In genomic region chr10:74827045-74827441, GRCh38 we compare ENCODE assay signal across 1 cellular context.
TF ChIP-seq lines count a peak whose summit lies in the region.

No MANE protein-coding gene starts in this region.

TF ChIP-seq in K562, 482 proteins besides CTCF, POLR2A, EP300 and RAD21 (continued from another document and continues in another):
- TF ChIP-seq RCOR1 (IDR thresholded peaks at IDR 0.05; ENCODE audit: borderline replicate concordance in 1 of 2, low read depth in 2 of 2, low read length in 2 of 2) (0 out of 4 replicates have a peak, but pooled peaks of 1 of the 2 experiments have one; percentile 12), NELFE (IDR thresholded peaks at IDR 0.05; ENCODE audit: insufficient read depth, insufficient read length) (no peak), SFPQ (IDR thresholded peaks at IDR 0.05; ENCODE audit: low read depth, low read length) (no peak), E2F3 (CRISPR knock-in tag; IDR thresholded peaks at IDR 0.05) (0 out of 2 replicates have a peak, but pooled peaks have one; percentile 32), KAT7 (CRISPR knock-in tag; IDR thresholded peaks at IDR 0.05; ENCODE audit: borderline replicate concordance) (no peak), GABPA (tag; conservative IDR thresholded peaks at IDR 0.05; ENCODE audit: low read depth) (no peak), EHMT2 (IDR thresholded peaks at IDR 0.05) (peak; percentile 82), ZNF583 (CRISPR knock-in tag; IDR thresholded peaks at IDR 0.05) (no peak), HDAC1 (IDR thresholded peaks at IDR 0.05) (peak in 1 of 2 experiments; percentile 94; a peak in 2 of 4 replicates), ERF (CRISPR knock-in tag; IDR thresholded peaks at IDR 0.05) (no peak), SMAD2 (IDR thresholded peaks at IDR 0.05; ENCODE audit: low read depth, low read length) (no peak), RBM25 (IDR thresholded peaks at IDR 0.05; ENCODE audit: low read depth, low read length, severe bottlenecking) (no peak), TEAD2 (tag; IDR thresholded peaks at IDR 0.05) (no peak), PHF20 (IDR thresholded peaks at IDR 0.05; ENCODE audit: partially characterized antibody) (no peak), MCM7 (IDR thresholded peaks at IDR 0.05) (no peak), ZNF764 (CRISPR knock-in tag; IDR thresholded peaks at IDR 0.05; ENCODE audit: low read depth) (no peak), ELK1 (CRISPR knock-in tag; IDR thresholded peaks at IDR 0.05) (no peak), SLC30A9 (CRISPR knock-in tag; IDR thresholded peaks at IDR 0.05) (no peak), GMEB1 (CRISPR knock-in tag; IDR thresholded peaks at IDR 0.05) (no peak), FOXA3 (CRISPR knock-in tag; conservative IDR thresholded peaks at IDR 0.05 in 1 of 2, IDR thresholded peaks at IDR 0.05 in 1 of 2) (no peak), TARDBP (IDR thresholded peaks at IDR 0.05) (no peak), DNMT1 (IDR thresholded peaks at IDR 0.05) (peak; percentile 97; the same call in 1 of the 2 replicates), DPF2 (IDR thresholded peaks at IDR 0.05) (peak; percentile 83), NR1H2 (CRISPR knock-in tag; IDR thresholded peaks at IDR 0.05) (no peak), CXXC5 (CRISPR knock-in tag; IDR thresholded peaks at IDR 0.05) (no peak), ZZZ3 (IDR thresholded peaks at IDR 0.05) (no peak), TAF1 (IDR thresholded peaks at IDR 0.05; ENCODE audit: control insufficient read depth, extremely low read depth, insufficient read depth, low read length, severe bottlenecking) (no peak), ZNF316 (IDR thresholded peaks at IDR 0.05) (0 out of 2 replicates have a peak, but pooled peaks have one; percentile 26), TOE1 (IDR thresholded peaks at IDR 0.05; ENCODE audit: borderline replicate concordance) (no peak), TOE1 (CRISPR knock-in tag; IDR thresholded peaks at IDR 0.05; ENCODE audit: borderline replicate concordance, low read depth) (no peak), KDM4B (IDR thresholded peaks at IDR 0.05; ENCODE audit: borderline replicate concordance in 2 of 2, low read depth in 1 of 2) (no peak), POLR2B (IDR thresholded peaks at IDR 0.05; ENCODE audit: low read depth, partially characterized antibody) (peak; percentile 29), RBM34 (IDR thresholded peaks at IDR 0.05; ENCODE audit: borderline replicate concordance, insufficient read depth, low read length) (no peak), SNRNP70 (optimal IDR thresholded peaks at IDR 0.05; ENCODE audit: low read depth, low read length) (no peak), RBM15 (IDR thresholded peaks at IDR 0.05; ENCODE audit: insufficient read depth, low read length) (no peak), NFATC3 (IDR thresholded peaks at IDR 0.05) (0 out of 2 replicates have a peak, but pooled peaks have one; percentile 44), KHSRP (IDR thresholded peaks at IDR 0.05) (no peak), ID3 (CRISPR knock-in tag; IDR thresholded peaks at IDR 0.05) (no peak), ID3 (tag; IDR thresholded peaks at IDR 0.05) (no peak)
- TF ChIP-seq, protein P1, sequence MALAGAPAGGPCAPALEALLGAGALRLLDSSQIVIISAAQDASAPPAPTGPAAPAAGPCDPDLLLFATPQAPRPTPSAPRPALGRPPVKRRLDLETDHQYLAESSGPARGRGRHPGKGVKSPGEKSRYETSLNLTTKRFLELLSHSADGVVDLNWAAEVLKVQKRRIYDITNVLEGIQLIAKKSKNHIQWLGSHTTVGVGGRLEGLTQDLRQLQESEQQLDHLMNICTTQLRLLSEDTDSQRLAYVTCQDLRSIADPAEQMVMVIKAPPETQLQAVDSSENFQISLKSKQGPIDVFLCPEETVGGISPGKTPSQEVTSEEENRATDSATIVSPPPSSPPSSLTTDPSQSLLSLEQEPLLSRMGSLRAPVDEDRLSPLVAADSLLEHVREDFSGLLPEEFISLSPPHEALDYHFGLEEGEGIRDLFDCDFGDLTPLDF (CRISPR knock-in tag; IDR thresholded peaks at IDR 0.05): no peak
- TF ChIP-seq, protein P2, sequence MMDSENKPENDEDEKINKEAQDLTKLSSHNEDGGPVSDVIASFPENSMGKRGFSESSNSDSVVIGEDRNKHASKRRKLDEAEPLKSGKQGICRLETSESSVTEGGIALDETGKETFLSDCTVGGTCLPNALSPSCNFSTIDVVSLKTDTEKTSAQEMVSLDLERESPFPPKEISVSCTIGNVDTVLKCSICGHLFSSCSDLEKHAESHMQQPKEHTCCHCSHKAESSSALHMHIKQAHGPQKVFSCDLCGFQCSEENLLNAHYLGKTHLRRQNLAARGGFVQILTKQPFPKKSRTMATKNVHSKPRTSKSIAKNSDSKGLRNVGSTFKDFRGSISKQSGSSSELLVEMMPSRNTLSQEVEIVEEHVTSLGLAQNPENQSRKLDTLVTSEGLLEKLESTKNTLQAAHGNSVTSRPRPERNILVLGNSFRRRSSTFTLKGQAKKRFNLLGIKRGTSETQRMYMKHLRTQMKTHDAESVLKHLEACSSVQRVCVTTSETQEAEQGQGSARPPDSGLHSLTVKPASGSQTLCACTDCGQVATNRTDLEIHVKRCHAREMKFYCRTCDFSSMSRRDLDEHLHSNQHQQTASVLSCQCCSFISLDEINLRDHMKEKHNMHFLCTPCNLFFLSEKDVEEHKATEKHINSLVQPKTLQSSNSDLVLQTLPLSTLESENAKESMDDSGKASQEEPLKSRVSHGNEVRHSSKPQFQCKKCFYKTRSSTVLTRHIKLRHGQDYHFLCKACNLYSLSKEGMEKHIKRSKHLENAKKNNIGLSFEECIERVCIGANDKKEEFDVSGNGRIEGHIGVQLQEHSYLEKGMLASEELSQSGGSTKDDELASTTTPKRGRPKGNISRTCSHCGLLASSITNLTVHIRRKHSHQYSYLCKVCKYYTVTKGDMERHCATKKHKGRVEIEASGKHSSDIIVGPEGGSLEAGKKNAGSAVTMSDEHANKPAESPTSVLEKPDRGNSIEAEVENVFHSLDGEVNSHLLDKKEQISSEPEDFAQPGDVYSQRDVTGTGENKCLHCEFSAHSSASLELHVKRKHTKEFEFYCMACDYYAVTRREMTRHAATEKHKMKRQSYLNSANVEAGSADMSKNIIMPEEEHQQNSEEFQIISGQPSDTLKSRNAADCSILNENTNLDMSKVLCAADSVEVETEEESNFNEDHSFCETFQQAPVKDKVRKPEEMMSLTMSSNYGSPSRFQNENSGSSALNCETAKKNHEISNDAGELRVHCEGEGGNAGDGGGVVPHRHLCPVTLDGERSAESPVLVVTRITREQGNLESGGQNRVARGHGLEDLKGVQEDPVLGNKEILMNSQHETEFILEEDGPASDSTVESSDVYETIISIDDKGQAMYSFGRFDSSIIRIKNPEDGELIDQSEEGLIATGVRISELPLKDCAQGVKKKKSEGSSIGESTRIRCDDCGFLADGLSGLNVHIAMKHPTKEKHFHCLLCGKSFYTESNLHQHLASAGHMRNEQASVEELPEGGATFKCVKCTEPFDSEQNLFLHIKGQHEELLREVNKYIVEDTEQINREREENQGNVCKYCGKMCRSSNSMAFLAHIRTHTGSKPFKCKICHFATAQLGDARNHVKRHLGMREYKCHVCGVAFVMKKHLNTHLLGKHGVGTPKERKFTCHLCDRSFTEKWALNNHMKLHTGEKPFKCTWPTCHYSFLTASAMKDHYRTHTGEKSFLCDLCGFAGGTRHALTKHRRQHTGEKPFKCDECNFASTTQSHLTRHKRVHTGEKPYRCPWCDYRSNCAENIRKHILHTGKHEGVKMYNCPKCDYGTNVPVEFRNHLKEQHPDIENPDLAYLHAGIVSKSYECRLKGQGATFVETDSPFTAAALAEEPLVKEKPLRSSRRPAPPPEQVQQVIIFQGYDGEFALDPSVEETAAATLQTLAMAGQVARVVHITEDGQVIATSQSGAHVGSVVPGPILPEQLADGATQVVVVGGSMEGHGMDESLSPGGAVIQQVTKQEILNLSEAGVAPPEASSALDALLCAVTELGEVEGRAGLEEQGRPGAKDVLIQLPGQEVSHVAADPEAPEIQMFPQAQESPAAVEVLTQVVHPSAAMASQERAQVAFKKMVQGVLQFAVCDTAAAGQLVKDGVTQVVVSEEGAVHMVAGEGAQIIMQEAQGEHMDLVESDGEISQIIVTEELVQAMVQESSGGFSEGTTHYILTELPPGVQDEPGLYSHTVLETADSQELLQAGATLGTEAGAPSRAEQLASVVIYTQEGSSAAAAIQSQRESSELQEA (IDR thresholded peaks at IDR 0.05; ENCODE audit: low read depth): peak; percentile 34; the same call in 1 of the 2 replicates
- TF ChIP-seq, protein P3, sequence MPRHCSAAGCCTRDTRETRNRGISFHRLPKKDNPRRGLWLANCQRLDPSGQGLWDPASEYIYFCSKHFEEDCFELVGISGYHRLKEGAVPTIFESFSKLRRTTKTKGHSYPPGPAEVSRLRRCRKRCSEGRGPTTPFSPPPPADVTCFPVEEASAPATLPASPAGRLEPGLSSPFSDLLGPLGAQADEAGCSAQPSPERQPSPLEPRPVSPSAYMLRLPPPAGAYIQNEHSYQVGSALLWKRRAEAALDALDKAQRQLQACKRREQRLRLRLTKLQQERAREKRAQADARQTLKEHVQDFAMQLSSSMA (CRISPR knock-in tag; IDR thresholded peaks at IDR 0.05): no peak
- TF ChIP-seq, protein P4, sequence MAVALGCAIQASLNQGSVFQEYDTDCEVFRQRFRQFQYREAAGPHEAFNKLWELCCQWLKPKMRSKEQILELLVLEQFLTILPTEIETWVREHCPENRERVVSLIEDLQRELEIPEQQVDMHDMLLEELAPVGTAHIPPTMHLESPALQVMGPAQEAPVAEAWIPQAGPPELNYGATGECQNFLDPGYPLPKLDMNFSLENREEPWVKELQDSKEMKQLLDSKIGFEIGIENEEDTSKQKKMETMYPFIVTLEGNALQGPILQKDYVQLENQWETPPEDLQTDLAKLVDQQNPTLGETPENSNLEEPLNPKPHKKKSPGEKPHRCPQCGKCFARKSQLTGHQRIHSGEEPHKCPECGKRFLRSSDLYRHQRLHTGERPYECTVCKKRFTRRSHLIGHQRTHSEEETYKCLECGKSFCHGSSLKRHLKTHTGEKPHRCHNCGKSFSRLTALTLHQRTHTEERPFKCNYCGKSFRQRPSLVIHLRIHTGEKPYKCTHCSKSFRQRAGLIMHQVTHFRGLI (CRISPR knock-in tag; IDR thresholded peaks at IDR 0.05): no peak
- TF ChIP-seq, protein P5, sequence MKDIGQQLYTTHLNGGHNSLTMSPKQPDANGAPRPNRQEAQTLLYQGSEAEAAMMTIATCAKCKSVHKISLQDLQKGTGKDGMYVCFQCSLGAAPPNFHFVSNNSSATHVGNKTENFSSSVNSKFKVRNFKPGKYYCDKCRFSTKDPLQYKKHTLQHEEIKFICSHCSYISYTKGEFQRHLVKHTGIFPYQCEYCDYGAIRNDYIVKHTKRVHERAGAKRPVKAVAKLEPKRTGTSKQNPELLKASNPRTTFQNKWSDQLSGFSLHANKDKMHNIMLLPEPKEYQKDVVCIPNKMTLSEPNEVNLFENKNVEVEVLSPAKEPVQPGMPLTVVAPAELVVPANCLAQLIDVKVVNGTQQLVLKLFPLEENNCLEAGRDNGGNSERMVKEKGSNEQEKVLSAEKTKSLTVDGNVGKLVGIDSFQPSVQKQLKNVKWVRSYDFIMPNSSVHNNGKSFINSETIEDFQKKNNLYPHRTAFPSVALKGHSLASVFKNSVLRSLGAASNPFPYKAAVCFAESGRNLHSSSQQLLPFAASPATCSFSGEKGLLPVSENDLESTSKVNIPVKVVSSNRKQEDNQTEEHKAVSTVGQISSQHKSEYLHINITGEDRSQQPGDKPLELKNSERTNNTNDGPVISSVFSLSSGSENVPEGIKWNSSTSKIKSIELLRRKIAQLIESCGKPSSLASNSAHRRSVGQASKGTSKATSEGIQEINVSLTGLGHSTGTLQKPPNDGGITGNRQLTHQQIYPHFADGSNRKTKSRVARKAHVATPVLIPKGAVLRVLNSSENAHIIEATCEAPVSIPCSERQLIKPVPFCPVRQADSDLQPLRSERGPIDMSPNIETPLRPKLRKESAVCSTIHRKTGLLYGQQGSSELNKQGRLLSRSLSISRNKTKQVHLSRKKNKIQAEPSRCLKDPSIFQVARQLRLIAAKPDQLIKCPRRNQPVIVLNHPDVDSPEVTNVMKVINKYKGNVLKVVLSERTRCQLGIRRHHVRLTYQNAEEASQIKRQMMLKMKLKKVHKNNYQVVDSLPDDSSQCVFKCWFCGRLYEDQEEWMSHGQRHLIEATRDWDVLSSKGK (CRISPR knock-in tag; IDR thresholded peaks at IDR 0.05): no peak
